Comparison of ENCODE assay signal across 10 cellular contexts in the genomic region with DNA sequence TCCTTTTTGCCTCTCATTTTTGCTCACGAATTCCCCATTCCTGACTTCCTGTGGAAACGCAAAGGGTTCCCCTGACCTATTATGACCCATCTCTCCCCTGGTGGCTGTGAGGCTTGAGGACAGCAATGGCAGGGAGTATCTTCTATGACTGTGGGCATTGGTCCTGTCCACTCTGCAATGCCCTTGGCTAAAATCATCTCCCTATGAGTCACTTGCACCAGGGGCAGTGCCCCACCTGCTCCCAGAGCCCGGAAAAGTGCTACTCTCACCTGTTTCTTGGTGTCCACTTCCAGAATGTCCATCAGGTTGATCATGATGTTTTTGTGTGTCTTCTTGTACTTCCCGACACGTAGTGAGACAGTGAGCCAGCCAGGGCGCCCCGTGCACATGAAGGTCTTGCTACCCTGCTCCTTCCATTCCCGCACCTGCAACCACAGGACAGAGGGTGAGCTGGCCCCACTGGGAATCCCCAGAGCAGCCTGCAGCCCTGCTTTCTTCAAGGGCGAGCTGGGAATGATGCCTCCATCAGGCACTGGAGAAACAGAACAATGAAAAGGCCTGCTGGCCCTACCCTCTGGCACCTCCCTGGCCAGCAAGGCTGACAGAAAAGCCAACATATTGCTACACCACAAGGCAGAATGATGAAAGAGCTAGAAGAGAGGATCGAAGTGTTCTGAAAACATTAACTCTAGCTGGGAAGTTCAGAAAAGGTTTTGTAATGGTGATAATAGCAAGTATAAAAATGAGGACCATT. TPM values are rescaled to one million over a fixed set of nuclear protein-coding genes. Genes with fewer than 3 reads are reported as not detected.
DNase-seq lines count a peak whose midpoint lies in the region; ATAC-seq, FAIRE-seq and TF ChIP-seq lines count a peak whose summit lies in the region.
"Had no signal": no experiment of that assay in that cellular context is flagged by ENCODE, and none has a peak within 500 bp of the region (broad histone marks: within the 10 kb centered on the region; RNA-seq: fewer than 3 reads in every experiment).

No MANE protein-coding gene starts in this region.

- no peak for FAIRE-seq in urothelium cell line (lab: Jason Lieb, UNC)

- intact Hi-C loops in PC-9 (cut with micrococcal nuclease; ENCODE audit: unreplicated experiment): loop anchor here (10.0 kb wide), 1 partner anchor 939 kb away; a partner anchor contains a TSS

- peaks cover 28% of the 10 kb centered on the region for H4K20me1 ChIP-seq in PC-9 (ENCODE audit: insufficient read depth)
- no peaks in the 10 kb centered on the region for H4K20me1 ChIP-seq in fibroblast of lung (ENCODE audit: control insufficient read depth, extremely low read depth, insufficient read depth, low read length)

- TF ChIP-seq CTCF in PC-9 (conservative IDR thresholded peaks at IDR 0.05): no peak
- no peak for TF ChIP-seq CTCF in fibroblast of lung (conservative IDR thresholded peaks at IDR 0.05 in 1 of 2, IDR thresholded peaks at IDR 0.05 in 1 of 2; ENCODE audit: low read depth in 1 of 2, low read length in 2 of 2)

- peak overlapping the region; percentile 92 for H3K4me2 ChIP-seq in PC-9
- peak overlapping the region; percentile 51 for H3K4me2 ChIP-seq in fibroblast of lung (ENCODE audit: extremely low read depth, insufficient read depth, low read length)
- H3K4me2 ChIP-seq: SK-N-SH had no signal

- no peak for ATAC-seq in GM19463 (IDR thresholded peaks at IDR 0.05; ENCODE audit: unreplicated experiment)

- H3K9ac ChIP-seq in fibroblast of lung (ENCODE audit: insufficient read depth, low read length): no peak overlapping the region
- H3K9ac ChIP-seq: SK-N-SH had no signal

- H2AFZ ChIP-seq in PC-9 (no peak overlapping the region), fibroblast of lung (ENCODE audit: low read length) (no peak overlapping the region)

- H3K9me2 ChIP-seq in PC-9 (ENCODE audit: insufficient read depth): no peaks in the 10 kb centered on the region
- H3K9me2 ChIP-seq: SK-N-SH had no signal

- peaks cover 50% of the 10 kb centered on the region for H3K36me3 ChIP-seq in PC-9 (ENCODE audit: low read depth)
- H3K36me3 ChIP-seq in fibroblast of lung (ENCODE audit: control insufficient read depth, insufficient read depth, low read length): peaks cover 14% of the 10 kb centered on the region
- H3K36me3 ChIP-seq: colonic mucosa had no signal

- H3K4me1 ChIP-seq in PC-9 (replicated peaks; ENCODE audit: insufficient read depth): peaks cover 69% of the 10 kb centered on the region
- H3K4me1 ChIP-seq in fibroblast of lung (ENCODE audit: control insufficient read depth, extremely low read depth, insufficient read depth, low read length): peaks cover 15% of the 10 kb centered on the region

- H3K27ac ChIP-seq in PC-9: peak overlapping the region; percentile 79
- no peak overlapping the region for H3K27ac ChIP-seq in fibroblast of lung (ENCODE audit: insufficient read depth, low read length)
- H3K27ac ChIP-seq: colonic mucosa had no signal

- DNase-seq in GM03348 (ENCODE audit: low spot score) (peak; percentile 68), PC-9 (peak in 1 of 2 experiments; percentile 43), fibroblast of lung (ENCODE audit: low read depth in 2 of 2) (peak in 1 of 2 donors; percentile 79), pons (ENCODE audit: low spot score) (peak; percentile 22), DMS 273 treated with DMSO at 0.1 percent for 48 hours (lab: John Stamatoyannopoulos, UW) (no peak), hepatic stellate cell (ENCODE audit: low spot score) (no peak), urothelium cell line (ENCODE audit: low spot score) (no peak)
- DNase-seq: colonic mucosa, SK-N-SH had no signal

- POLR2A ChIA-PET in PC-9 (lab: Charles Lee; ENCODE audit: unreplicated experiment): no interaction called here

- H3K27me3 ChIP-seq in PC-9 (ENCODE audit: insufficient read depth, low read depth): no peaks in the 10 kb centered on the region
- H3K27me3 ChIP-seq in fibroblast of lung (ENCODE audit: control insufficient read depth, insufficient read depth, low read length): no peaks in the 10 kb centered on the region
- H3K27me3 ChIP-seq: colonic mucosa had no signal

- H3K79me2 ChIP-seq in PC-9 (ENCODE audit: low read depth) (peaks cover 84% of the 10 kb centered on the region), fibroblast of lung (ENCODE audit: control insufficient read depth, insufficient read depth, low read length) (peaks cover 50% of the 10 kb centered on the region)

- H3K9me3 ChIP-seq in PC-9 (ENCODE audit: insufficient read depth, low read depth) (no peaks in the 10 kb centered on the region), fibroblast of lung (ENCODE audit: control insufficient read depth, insufficient read depth, low read depth, low read length) (no peaks in the 10 kb centered on the region)
- H3K9me3 ChIP-seq: colonic mucosa, SK-N-SH had no signal

- CTCF ChIA-PET in PC-9 (lab: Charles Lee): interaction anchor here (0.7 kb wide), 1 partner anchor 61 kb away, joined by 3 read pairs; no protein-coding TSS in a partner anchor

- peaks cover 48% of the 10 kb centered on the region for H3F3A ChIP-seq in PC-9 (ENCODE audit: insufficient read depth, low read depth)

- BruUV-seq in PC-9 (replicated peaks; lab: Mats Ljungman, UMichigan): no TSS peak

- H3K4me3 ChIP-seq in PC-9 (peak overlapping the region; percentile 96; the same call in 1 of the 2 replicates), fibroblast of lung (replicated peaks in 1 of 4; ENCODE audit: control extremely low read depth in 1 of 4, insufficient read depth in 1 of 4, low read depth in 3 of 4, low read length in 4 of 4) (peak overlapping the region in 2 of 4 experiments; percentile 88 to 89)
- H3K4me3 ChIP-seq: colonic mucosa had no signal

RNA-seq across cellular contexts. Expression of a gene that starts 3.5 kb away (rescaled TPM):
- 195 and 369 TPM in 2 replicates for total RNA-seq in PC-9 (2021)
- total RNA-seq in fibroblast of lung: 98.9 and 329 TPM in 2 replicates
- polyA plus RNA-seq in fibroblast of lung: 217 and 314 TPM in 2 replicates
- 225 and 293 TPM in 2 replicates for polyA plus RNA-seq in fibroblast of lung (2012)
- 1,689 and 1,763 TPM in 2 replicates for polyA minus RNA-seq in fibroblast of lung (ENCODE audit: low replicate concordance)

Comparison
In these comparisons a context has a peak if more than half of its experiments do, and no peak if none do; other contexts are left out.
1. DNase-seq: peak in GM03348 (single experiment) and pons (single experiment); none in DMS 273 treated with DMSO at 0.1 percent for 48 hours (single experiment), hepatic stellate cell (single experiment) and urothelium cell line (single experiment).